ENCODE assay signal across 9 cellular contexts in genomic region chr10:79246209-79246581, GRCh38.
A peak's percentile ranks its signal among the peaks of the same experiment; 100 is the strongest.
DNase-seq lines count a peak whose midpoint lies in the region; ATAC-seq and TF ChIP-seq lines count a peak whose summit lies in the region.
"Had no signal": no experiment of that assay in that cellular context is flagged by ENCODE, and none has a peak within 500 bp of the region (broad histone marks: within the 10 kb centered on the region; RNA-seq: fewer than 3 reads in every experiment).

No MANE protein-coding gene starts in this region.

- TF ChIP-seq CTCF in adrenal gland (IDR thresholded peaks at IDR 0.05) (no peak), right lobe of liver (IDR thresholded peaks at IDR 0.05) (no peak)

- intact Hi-C loops in adrenal gland (cut with DNase I), result no loop called here
- intact Hi-C loops in right lobe of liver (cut with DNase I), result no loop called here

- H3K27me3 Mint-ChIP-seq in stimulated activated naive CD8-positive, alpha-beta T cell treated with anti-CD3 and anti-CD28 coated beads, Interleukin-15, amount 100 ng/mL, for 72 hours, result no peaks in the 10 kb centered on the region
- H3K27me3 Mint-ChIP-seq: activated T-cell treated with anti-CD3 and anti-CD28 coated beads, Interleukin-2, amount 50 U/mL, for 24 hours had no signal

- H3K27me3 ChIP-seq in adrenal gland (no peaks in the 10 kb centered on the region), right lobe of liver (no peaks in the 10 kb centered on the region)

- no peak overlapping the region for H3K4me3 ChIP-seq in adrenal gland
- no peak overlapping the region for H3K4me3 ChIP-seq in right lobe of liver

- H3K9me3 ChIP-seq in adrenal gland (replicated peaks in 1 of 3), result no peaks in the 10 kb centered on the region
- H3K9me3 ChIP-seq in right lobe of liver, result no peaks in the 10 kb centered on the region

- TF ChIP-seq POLR2A in GM18505 (IDR thresholded peaks at IDR 0.05; ENCODE audit: borderline replicate concordance, extremely low read depth, insufficient read depth, insufficient read length) (peak; percentile 29), adrenal gland (IDR thresholded peaks at IDR 0.05) (peak in 1 of 2 donors; percentile 60), right lobe of liver (IDR thresholded peaks at IDR 0.05) (no peak)

- peak; percentile 84 to 95 (median 93) for DNase-seq in adrenal gland
- DNase-seq in right lobe of liver, result peak; percentile 87 to 90 (median 88)
- no peak for DNase-seq in stimulated activated naive CD8-positive, alpha-beta T cell treated with anti-CD3 and anti-CD28 coated beads, Interleukin-15, amount 100 ng/mL, for 72 hours
- no peak for DNase-seq in NCI-H748 treated with DMSO at 0.1 percent for 48 hours (lab: John Stamatoyannopoulos, UW)
- no peak for DNase-seq in germinal center (ENCODE audit: low spot score)
- no peak for DNase-seq in NCI-H1105 (lab: John Stamatoyannopoulos, UW)
- DNase-seq: activated T-cell treated with anti-CD3 and anti-CD28 coated beads, Interleukin-2, amount 50 U/mL, for 24 hours had no signal

- peak overlapping the region; percentile 6 to 88 for H3K4me3 Mint-ChIP-seq in stimulated activated naive CD8-positive, alpha-beta T cell treated with anti-CD3 and anti-CD28 coated beads, Interleukin-15, amount 100 ng/mL, for 72 hours

- ATAC-seq in GM18505 (IDR thresholded peaks at IDR 0.05; ENCODE audit: unreplicated experiment), result no peak
- peak; percentile 48 to 79 (median 62) for ATAC-seq in right lobe of liver
- no peak for ATAC-seq in stimulated activated naive CD8-positive, alpha-beta T cell treated with anti-CD3 and anti-CD28 coated beads, Interleukin-15, amount 100 ng/mL, for 72 hours
- ATAC-seq in HG03442 (IDR thresholded peaks at IDR 0.05; ENCODE audit: unreplicated experiment), result no peak

- 22 to 41% (median 30%) methylated on average over 10 to 14 of the region's 14 CpGs; no CpG with 5 or more reads in 1 of the 4 donors for WGBS in adrenal gland, 4 donors
- no CpG with 5 or more reads among the region's 14 CpGs for WGBS in right lobe of liver (ENCODE audit: insufficient coverage, low coverage, low lambda C conversion rate, missing lambda C conversion rate)

- no peaks in the 10 kb centered on the region for H3K9me3 Mint-ChIP-seq in stimulated activated naive CD8-positive, alpha-beta T cell treated with anti-CD3 and anti-CD28 coated beads, Interleukin-15, amount 100 ng/mL, for 72 hours
- H3K9me3 Mint-ChIP-seq: activated T-cell treated with anti-CD3 and anti-CD28 coated beads, Interleukin-2, amount 50 U/mL, for 24 hours had no signal

- peaks cover 84% of the 10 kb centered on the region for H3K4me1 Mint-ChIP-seq in stimulated activated naive CD8-positive, alpha-beta T cell treated with anti-CD3 and anti-CD28 coated beads, Interleukin-15, amount 100 ng/mL, for 72 hours

- peaks cover 52 to 75% of the 10 kb centered on the region in 2 donors for H3K4me1 ChIP-seq in adrenal gland (replicated peaks in 1 of 2)
- peaks cover 0 to 42% (median 17%) of the 10 kb centered on the region in 4 donors for H3K4me1 ChIP-seq in right lobe of liver

- H3K36me3 ChIP-seq in adrenal gland (replicated peaks in 1 of 2) (no peaks in the 10 kb centered on the region), right lobe of liver (no peaks in the 10 kb centered on the region)

- H3K27ac ChIP-seq in adrenal gland (peak overlapping the region in 4 of 5 donors; percentile 60 to 91 (median 84)), right lobe of liver (peak overlapping the region; percentile 36 to 65 (median 55))

- H3K27ac Mint-ChIP-seq in stimulated activated naive CD8-positive, alpha-beta T cell treated with anti-CD3 and anti-CD28 coated beads, Interleukin-15, amount 100 ng/mL, for 72 hours, result peak overlapping the region in 1 of 2 donors; percentile 75

Comparison
In these comparisons a context has a peak if more than half of its experiments do, and no peak if none do; other contexts are left out.
1. ATAC-seq: peak in right lobe of liver (4 of 4); none in GM18505 (single experiment), stimulated activated naive CD8-positive, alpha-beta T cell treated with anti-CD3 and anti-CD28 coated beads, Interleukin-15, amount 100 ng/mL, for 72 hours (single experiment) and HG03442 (single experiment).
2. DNase-seq: peak in adrenal gland (7 of 7) and right lobe of liver (3 of 3); none in stimulated activated naive CD8-positive, alpha-beta T cell treated with anti-CD3 and anti-CD28 coated beads, Interleukin-15, amount 100 ng/mL, for 72 hours (0 of 2), NCI-H748 treated with DMSO at 0.1 percent for 48 hours (single experiment), germinal center (single experiment) and NCI-H1105 (single experiment).